In the genomic region with DNA sequence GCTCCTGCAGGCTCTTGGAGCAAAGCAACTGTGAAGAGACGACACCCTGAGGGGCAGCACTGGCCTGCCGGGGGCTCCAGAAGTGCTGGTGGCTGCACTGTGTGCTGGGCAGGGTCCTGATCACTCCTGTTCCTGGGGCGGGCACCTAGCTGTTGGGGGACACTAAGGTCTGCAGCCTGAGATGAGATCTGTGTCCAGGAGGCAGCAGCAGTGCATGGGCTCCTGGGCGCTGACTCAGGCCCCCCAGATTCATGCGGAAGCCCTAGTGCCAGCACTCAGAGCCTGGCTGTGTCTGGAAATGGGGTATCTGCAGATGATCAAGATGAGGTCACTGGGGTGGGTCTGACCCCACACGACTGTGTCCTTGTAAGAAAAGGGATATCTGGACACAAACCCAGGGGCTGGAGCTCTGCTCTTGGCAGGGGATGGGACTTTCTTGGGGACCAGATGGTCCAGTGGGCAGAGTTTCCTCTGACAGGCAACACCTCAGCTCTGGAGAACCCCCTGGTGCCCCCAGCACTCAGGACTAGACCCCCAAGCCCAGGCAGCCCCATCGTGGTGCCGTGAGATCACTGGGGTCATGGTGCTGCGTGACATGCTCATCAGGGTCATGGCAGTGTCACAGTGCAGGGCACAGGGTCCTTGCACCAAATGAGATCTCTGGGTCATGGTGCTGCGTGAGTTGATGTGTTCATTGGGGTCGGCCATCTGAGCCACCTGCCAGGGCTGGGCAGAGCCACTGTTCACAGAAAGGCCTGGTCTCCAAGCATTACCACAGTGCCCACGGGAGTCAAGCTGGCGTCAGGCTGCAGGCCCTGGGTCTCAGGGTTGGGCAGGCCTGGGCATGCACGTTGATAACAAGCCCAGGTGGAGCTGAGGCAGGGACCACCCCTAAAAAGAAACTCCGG, we compare ENCODE assay signal across 20 cellular contexts.
"Had no signal": no experiment of that assay in that cellular context is flagged by ENCODE, and none has a peak within 500 bp of the region (broad histone marks: within the 10 kb centered on the region; RNA-seq: fewer than 3 reads in every experiment).

No MANE protein-coding gene starts in this region.

- H3K27ac Mint-ChIP-seq: activated CD4-positive, alpha-beta memory T cell treated with anti-CD3 and anti-CD28 coated beads, Interleukin-2, amount 10 ng/mL, durations not matched to agents 7 days and 5 days; activated naive CD8-positive, alpha-beta T cell treated with anti-CD3 and anti-CD28 coated beads for 36 hours; activated T-helper 17 cell treated with anti-CD3 and anti-CD28 coated beads, Interleukin-2, amount 50 U/mL, for 72 hours; natural killer cell treated with Interleukin-12 subunit alpha and Interleukin-12 subunit beta and Interleukin-15 and Interleukin-18, amount 100 ng/mL, for 72 hours had no signal

- H3K27ac ChIP-seq: cardiac muscle cell, epithelial cell of prostate, lower lobe of right lung, thyroid gland had no signal

- H3K4me1 Mint-ChIP-seq: activated CD4-positive, alpha-beta memory T cell treated with anti-CD3 and anti-CD28 coated beads, Interleukin-2, amount 10 ng/mL, durations not matched to agents 7 days and 5 days; activated naive CD8-positive, alpha-beta T cell treated with anti-CD3 and anti-CD28 coated beads for 36 hours; activated T-helper 17 cell treated with anti-CD3 and anti-CD28 coated beads, Interleukin-2, amount 50 U/mL, for 72 hours had no signal

- H3K4me3 Mint-ChIP-seq: activated CD4-positive, alpha-beta memory T cell treated with anti-CD3 and anti-CD28 coated beads, Interleukin-2, amount 10 ng/mL, durations not matched to agents 7 days and 5 days; activated naive CD8-positive, alpha-beta T cell treated with anti-CD3 and anti-CD28 coated beads for 36 hours; activated T-helper 17 cell treated with anti-CD3 and anti-CD28 coated beads, Interleukin-2, amount 50 U/mL, for 72 hours; natural killer cell treated with Interleukin-12 subunit alpha and Interleukin-12 subunit beta and Interleukin-15 and Interleukin-18, amount 100 ng/mL, for 72 hours had no signal

- H3K36me3 Mint-ChIP-seq: natural killer cell treated with Interleukin-12 subunit alpha and Interleukin-12 subunit beta and Interleukin-15 and Interleukin-18, amount 100 ng/mL, for 72 hours had no signal

- DNase-seq: activated CD4-positive, alpha-beta memory T cell treated with anti-CD3 and anti-CD28 coated beads, Interleukin-2, amount 10 ng/mL, durations not matched to agents 7 days and 5 days; activated CD4-positive, alpha-beta T cell treated with anti-CD3 and anti-CD28 coated beads for 48 hours; activated CD4-positive, CD25-positive, alpha-beta regulatory T cell; activated naive CD4-positive, alpha-beta T cell; activated naive CD8-positive, alpha-beta T cell treated with anti-CD3 and anti-CD28 coated beads for 36 hours; activated T-cell treated with anti-CD3 and anti-CD28 coated beads, Interleukin-2, amount 50 U/mL, for 1 hour; amniotic stem cell; dermis blood vessel endothelial cell; effector memory CD4-positive, alpha-beta T cell; foreskin fibroblast; lower lobe of right lung; nucleus accumbens; stimulated activated CD4-positive, alpha-beta T cell treated with anti-CD3 and anti-CD28 coated beads, Interleukin-2, amount 100 ng/mL, for 24 hours; stimulated activated naive CD4-positive, alpha-beta T cell treated with Interleukin-2 at 50 U/mL for 16 hours; T-helper 9 cell; thyroid gland had no signal

- H3K4me1 ChIP-seq: lower lobe of right lung had no signal

- H3K9me3 Mint-ChIP-seq: activated CD4-positive, alpha-beta memory T cell treated with anti-CD3 and anti-CD28 coated beads, Interleukin-2, amount 10 ng/mL, durations not matched to agents 7 days and 5 days; activated naive CD8-positive, alpha-beta T cell treated with anti-CD3 and anti-CD28 coated beads for 36 hours; activated T-helper 17 cell treated with anti-CD3 and anti-CD28 coated beads, Interleukin-2, amount 50 U/mL, for 72 hours; natural killer cell treated with Interleukin-12 subunit alpha and Interleukin-12 subunit beta and Interleukin-15 and Interleukin-18, amount 100 ng/mL, for 72 hours had no signal

- H3K27me3 ChIP-seq: cardiac muscle cell, thyroid gland had no signal

- H3K27me3 Mint-ChIP-seq: activated CD4-positive, alpha-beta memory T cell treated with anti-CD3 and anti-CD28 coated beads, Interleukin-2, amount 10 ng/mL, durations not matched to agents 7 days and 5 days; activated T-helper 17 cell treated with anti-CD3 and anti-CD28 coated beads, Interleukin-2, amount 50 U/mL, for 72 hours had no signal

- ATAC-seq: activated T-helper 17 cell treated with anti-CD3 and anti-CD28 coated beads, Interleukin-2, amount 50 U/mL, for 72 hours; lower lobe of right lung; natural killer cell treated with Interleukin-12 subunit alpha and Interleukin-12 subunit beta and Interleukin-15 and Interleukin-18, amount 100 ng/mL, for 72 hours had no signal

- H3K9me3 ChIP-seq: lower lobe of right lung, thyroid gland had no signal

- H3K4me3 ChIP-seq: cardiac muscle cell, lower lobe of right lung, thyroid gland had no signal
